18 cellular contexts compared by ENCODE assay signal in genomic region chr7:74430961-74431466, GRCh38. TPM values are rescaled to one million over a fixed set of nuclear protein-coding genes. Genes with fewer than 3 reads are reported as not detected.
DNase-seq lines count a peak whose midpoint lies in the region; ATAC-seq and TF ChIP-seq lines count a peak whose summit lies in the region.
"Had no signal": no experiment of that assay in that cellular context is flagged by ENCODE, and none has a peak within 500 bp of the region (broad histone marks: within the 10 kb centered on the region; RNA-seq: fewer than 3 reads in every experiment).

No MANE protein-coding gene starts in this region.

- TF ChIP-seq CTCF in heart left ventricle (IDR thresholded peaks at IDR 0.05) = no peak
- no peak for TF ChIP-seq CTCF in osteocyte (IDR thresholded peaks at IDR 0.05)
- no peak for TF ChIP-seq CTCF in GM10266 (IDR thresholded peaks at IDR 0.05; ENCODE audit: control insufficient read depth, insufficient read depth, low read depth, missing control alignments)

- DNase-seq in Ammon's horn (ENCODE audit: low spot score) (peak; percentile 51), NT2/D1 (ENCODE audit: low read depth, low spot score) (no peak), heart left ventricle (peak in 2 of 5 donors; percentile 30 to 34), osteocyte (ENCODE audit: extremely low spot score, unreplicated experiment) (no peak), OCI-M2 (lab: John Stamatoyannopoulos, UW; ENCODE audit: unreplicated experiment) (no peak), GM10266 (ENCODE audit: extremely low spot score) (no peak), Karpas-422 (no peak)
- no peak for DNase-seq in NK-92 treated with Interleukin-12 subunit alpha and Interleukin-12 subunit beta, amount 100 ng/mL, for 24 hours (lab: John Stamatoyannopoulos, UW)
- DNase-seq: activated naive CD4-positive, alpha-beta T cell; DND-41; KG1; NCI-H187; ovary; SK-N-SH had no signal

- no peaks in the 10 kb centered on the region for H4K20me1 ChIP-seq in Karpas-422 (ENCODE audit: insufficient read depth, low read depth, low read length)

- no peak for TF ChIP-seq POLR2A in heart left ventricle (IDR thresholded peaks at IDR 0.05)

- peak overlapping the region; percentile 64 for H3K9ac ChIP-seq in NT2/D1 (ENCODE audit: insufficient read length, low read depth)
- H3K9ac ChIP-seq in Karpas-422 (ENCODE audit: low read length) = no peak overlapping the region
- H3K9ac ChIP-seq: SK-N-SH had no signal

- intact Hi-C loops in heart left ventricle (cut with DNase I) = no loop called here

- H3K36me3 Mint-ChIP-seq in osteocyte (ENCODE audit: unreplicated experiment) = no peaks in the 10 kb centered on the region
- H3K36me3 Mint-ChIP-seq: memory B cell had no signal

- H3K4me3 Mint-ChIP-seq in osteocyte (ENCODE audit: unreplicated experiment) = no peak overlapping the region
- H3K4me3 Mint-ChIP-seq: B cell; central memory CD8-positive, alpha-beta T cell; memory B cell had no signal

- no peak overlapping the region for H3K4me2 ChIP-seq in Karpas-422 (ENCODE audit: low read depth, low read length, poor library complexity, severe bottlenecking)
- H3K4me2 ChIP-seq: hepatocyte, SK-N-SH had no signal

- peak in 3 of 4 donors; percentile 22 to 76 (median 64) for ATAC-seq in heart left ventricle

- H3K4me3 ChIP-seq in NT2/D1 (ENCODE audit: insufficient read length, low read depth) (no peak overlapping the region), heart left ventricle (no peak overlapping the region), Karpas-422 (ENCODE audit: low read length) (no peak overlapping the region)
- H3K4me3 ChIP-seq: hepatocyte, ovary had no signal

- H3K79me2 ChIP-seq in Karpas-422 (ENCODE audit: low read length) = no peaks in the 10 kb centered on the region
- H3K79me2 ChIP-seq: hepatocyte had no signal

- H3K27ac ChIP-seq in heart left ventricle = peak overlapping the region in 1 of 12 donors; percentile 12
- H3K27ac ChIP-seq in Karpas-422 (ENCODE audit: low read length) = no peak overlapping the region
- H3K27ac ChIP-seq: hepatocyte, ovary had no signal

- H3K9me2 ChIP-seq in Karpas-422 (replicated peaks; ENCODE audit: insufficient read depth, low read length) = no peaks in the 10 kb centered on the region
- H3K9me2 ChIP-seq: SK-N-SH had no signal

- H3K27me3 Mint-ChIP-seq in osteocyte (ENCODE audit: unreplicated experiment) = no peaks in the 10 kb centered on the region
- H3K27me3 Mint-ChIP-seq: B cell; central memory CD8-positive, alpha-beta T cell; memory B cell had no signal

- peaks cover 18% of the 10 kb centered on the region for H3K4me1 Mint-ChIP-seq in osteocyte (ENCODE audit: unreplicated experiment)
- H3K4me1 Mint-ChIP-seq: B cell; central memory CD8-positive, alpha-beta T cell; memory B cell had no signal

- H3K9me3 ChIP-seq in NT2/D1 (ENCODE audit: insufficient read depth, low read length) (no peaks in the 10 kb centered on the region), heart left ventricle (no peaks in the 10 kb centered on the region), Karpas-422 (ENCODE audit: low read length) (no peaks in the 10 kb centered on the region)
- H3K9me3 ChIP-seq: ovary, SK-N-SH had no signal

- no peaks in the 10 kb centered on the region for H3K36me3 ChIP-seq in NT2/D1 (ENCODE audit: insufficient read depth, insufficient read length, low read length)
- H3K36me3 ChIP-seq in heart left ventricle = no peaks in the 10 kb centered on the region
- no peaks in the 10 kb centered on the region for H3K36me3 ChIP-seq in Karpas-422 (ENCODE audit: insufficient read depth, low read length)
- H3K36me3 ChIP-seq: ovary had no signal

- 63 to 68% (median 65%) methylated on average over 12 of the region's 12 CpGs for WGBS in heart left ventricle, 4 donors

- H3K4me1 ChIP-seq in NT2/D1 (ENCODE audit: insufficient read depth, insufficient read length) (peaks cover 15% of the 10 kb centered on the region), heart left ventricle (peaks cover 0 to 8% (median 0%) of the 10 kb centered on the region in 12 donors), Karpas-422 (ENCODE audit: low read length) (no peaks in the 10 kb centered on the region)

- H3K27me3 ChIP-seq in NT2/D1 (ENCODE audit: insufficient read depth, insufficient read length) = no peaks in the 10 kb centered on the region
- H3K27me3 ChIP-seq in heart left ventricle = no peaks in the 10 kb centered on the region
- no peaks in the 10 kb centered on the region for H3K27me3 ChIP-seq in Karpas-422 (ENCODE audit: low read length)
- H3K27me3 ChIP-seq: hepatocyte, ovary had no signal

- no peaks in the 10 kb centered on the region for H3K9me3 Mint-ChIP-seq in osteocyte (ENCODE audit: unreplicated experiment)
- H3K9me3 Mint-ChIP-seq: central memory CD8-positive, alpha-beta T cell; memory B cell had no signal

- H2AFZ ChIP-seq in Karpas-422 (ENCODE audit: low read length) = no peak overlapping the region
- H2AFZ ChIP-seq: hepatocyte had no signal

- H3K27ac Mint-ChIP-seq in osteocyte (ENCODE audit: unreplicated experiment) = peak overlapping the region; percentile 72
- H3K27ac Mint-ChIP-seq: B cell, memory B cell had no signal

RNA-seq across cellular contexts. Expression of gene GTF2IRD1, which starts 22.7 kb away (rescaled TPM):
- total RNA-seq in heart left ventricle = 10 to 100 TPM in 8 of 9 donors, 1 to 10 TPM in 1; 10.0 to 40.4 (median 15.2) TPM
- polyA plus RNA-seq in heart left ventricle = 10 to 100 TPM; 16.4 to 27.0 TPM
- 44.7 and 48.7 TPM in 2 replicates for total RNA-seq in osteocyte
- not detected in 2 replicates for total RNA-seq in Karpas-422 (2014; rRNA removed; shearing (Covaris generic); ENCODE audit: low replicate concordance)

Comparison
In these comparisons a context has a peak if more than half of its experiments do, and no peak if none do; other contexts are left out.
1. RNA of gene GTF2IRD1, which starts 22.7 kb away (total RNA-seq): 44.7 to 48.7 TPM in osteocyte and 10.0 to 40.4 TPM in heart left ventricle; not detected in Karpas-422; every median in the first group is over 10 times any median in the second.